In the genomic region with DNA sequence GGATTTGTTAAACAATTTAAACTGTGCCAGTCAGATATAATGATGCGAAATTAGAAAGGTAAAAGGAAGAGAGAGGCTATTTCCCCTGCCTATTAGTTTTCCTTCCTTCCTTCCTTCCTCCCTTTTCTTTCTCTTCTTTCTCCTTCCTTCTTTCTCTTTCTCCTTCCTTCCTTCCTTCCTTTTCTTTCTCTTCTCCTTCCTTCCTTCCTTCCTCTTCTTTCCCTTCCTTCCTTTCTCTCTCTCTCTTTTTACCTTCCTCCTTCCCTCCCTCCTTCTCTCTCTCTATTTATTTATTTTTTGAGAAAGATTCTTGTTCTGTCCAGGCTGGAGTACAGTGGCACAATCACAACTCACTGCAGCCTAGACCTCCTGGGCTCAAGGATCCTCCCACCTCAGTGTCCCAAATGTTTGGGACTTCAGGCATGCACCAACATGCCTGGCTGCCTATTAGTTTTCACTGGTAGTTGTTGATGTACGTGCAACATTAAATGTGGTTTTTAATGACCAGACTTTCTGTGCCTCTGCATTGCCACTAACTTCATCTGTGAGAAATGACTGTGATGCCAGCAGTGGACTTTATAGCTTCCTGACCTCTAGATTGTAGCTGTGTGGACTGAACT, we compare ENCODE assay signal across 1 cellular context.
TF ChIP-seq lines count a peak whose summit lies in the region.

No MANE protein-coding gene starts in this region.

TF ChIP-seq in IMR-90, 13 proteins besides CTCF, POLR2A, EP300 and RAD21:
- TF ChIP-seq MAZ (IDR thresholded peaks at IDR 0.05; ENCODE audit: borderline replicate concordance, low read depth, low read length): no peak
- TF ChIP-seq MAFK (IDR thresholded peaks at IDR 0.05; ENCODE audit: low read depth, low read length): no peak
- TF ChIP-seq RCOR1 (IDR thresholded peaks at IDR 0.05; ENCODE audit: insufficient replicate concordance, low read length): no peak
- TF ChIP-seq CHD1 (IDR thresholded peaks at IDR 0.05; ENCODE audit: low read depth, low read length): no peak
- no peak for TF ChIP-seq BHLHE40 (IDR thresholded peaks at IDR 0.05; ENCODE audit: low read depth, low read length)
- TF ChIP-seq, protein P1, sequence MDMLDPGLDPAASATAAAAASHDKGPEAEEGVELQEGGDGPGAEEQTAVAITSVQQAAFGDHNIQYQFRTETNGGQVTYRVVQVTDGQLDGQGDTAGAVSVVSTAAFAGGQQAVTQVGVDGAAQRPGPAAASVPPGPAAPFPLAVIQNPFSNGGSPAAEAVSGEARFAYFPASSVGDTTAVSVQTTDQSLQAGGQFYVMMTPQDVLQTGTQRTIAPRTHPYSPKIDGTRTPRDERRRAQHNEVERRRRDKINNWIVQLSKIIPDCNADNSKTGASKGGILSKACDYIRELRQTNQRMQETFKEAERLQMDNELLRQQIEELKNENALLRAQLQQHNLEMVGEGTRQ (IDR thresholded peaks at IDR 0.05; ENCODE audit: low read depth, low read length): no peak
- no peak for TF ChIP-seq NFE2L2 (IDR thresholded peaks at IDR 0.05; ENCODE audit: low read depth, low read length)
- TF ChIP-seq FOS (IDR thresholded peaks at IDR 0.05; ENCODE audit: low read depth, low read length): no peak
- no peak for TF ChIP-seq MXI1 (IDR thresholded peaks at IDR 0.05; ENCODE audit: borderline replicate concordance, low read depth, low read length)
- TF ChIP-seq, protein P2, sequence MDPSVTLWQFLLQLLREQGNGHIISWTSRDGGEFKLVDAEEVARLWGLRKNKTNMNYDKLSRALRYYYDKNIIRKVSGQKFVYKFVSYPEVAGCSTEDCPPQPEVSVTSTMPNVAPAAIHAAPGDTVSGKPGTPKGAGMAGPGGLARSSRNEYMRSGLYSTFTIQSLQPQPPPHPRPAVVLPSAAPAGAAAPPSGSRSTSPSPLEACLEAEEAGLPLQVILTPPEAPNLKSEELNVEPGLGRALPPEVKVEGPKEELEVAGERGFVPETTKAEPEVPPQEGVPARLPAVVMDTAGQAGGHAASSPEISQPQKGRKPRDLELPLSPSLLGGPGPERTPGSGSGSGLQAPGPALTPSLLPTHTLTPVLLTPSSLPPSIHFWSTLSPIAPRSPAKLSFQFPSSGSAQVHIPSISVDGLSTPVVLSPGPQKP (IDR thresholded peaks at IDR 0.05; ENCODE audit: borderline replicate concordance, low read depth, low read length): no peak
